1 cellular context compared by ENCODE assay signal in genomic region chr3:133525435-133525834, GRCh38.
TF ChIP-seq lines count a peak whose summit lies in the region.

No MANE protein-coding gene starts in this region.

TF ChIP-seq in GM23338, 12 proteins besides CTCF, POLR2A, EP300 and RAD21 (continued from another document):
- TF ChIP-seq ZNF462 (CRISPR knock-in tag; IDR thresholded peaks at IDR 0.05) (no peak), ZNF114 (CRISPR knock-in tag; IDR thresholded peaks at IDR 0.05) (no peak), POLR2AphosphoS5 (IDR thresholded peaks at IDR 0.05; ENCODE audit: low read depth) (no peak), ZNF331 (CRISPR knock-in tag; IDR thresholded peaks at IDR 0.05; ENCODE audit: low read depth) (no peak), EZH2 (IDR thresholded peaks at IDR 0.05; ENCODE audit: low read depth, unreplicated experiment) (no peak), REST (IDR thresholded peaks at IDR 0.05; ENCODE audit: unreplicated experiment) (no peak), STAT1 (IDR thresholded peaks at IDR 0.05; ENCODE audit: unreplicated experiment) (no peak), NANOG (IDR thresholded peaks at IDR 0.05; ENCODE audit: borderline replicate concordance) (no peak)
TF ChIP-seq in GM23338: peak in this region for 0.
